ENCODE assay signal across 1 cellular context in genomic region chr4:49063670-49064069, GRCh38.
TF ChIP-seq lines count a peak whose summit lies in the region.

No MANE protein-coding gene starts in this region.

TF ChIP-seq in IMR-90, 13 proteins besides CTCF, POLR2A, EP300 and RAD21 (continued from another document):
- TF ChIP-seq ELK1 (IDR thresholded peaks at IDR 0.05; ENCODE audit: borderline replicate concordance, low read depth, low read length): no peak
- TF ChIP-seq NFE2L2 (IDR thresholded peaks at IDR 0.05; ENCODE audit: low read depth, low read length): no peak
- TF ChIP-seq USF2 (IDR thresholded peaks at IDR 0.05; ENCODE audit: low read depth, low read length): no peak
- TF ChIP-seq CHD1 (IDR thresholded peaks at IDR 0.05; ENCODE audit: low read depth, low read length): no peak
TF ChIP-seq in IMR-90: peak in this region for 0.
